ENCODE assay signal across 17 cellular contexts in genomic region chr6:141467881-141468280, GRCh38.
DNase-seq lines count a peak whose midpoint lies in the region; FAIRE-seq lines count a peak whose summit lies in the region.
"Had no signal": no experiment of that assay in that cellular context is flagged by ENCODE, and none has a peak within 500 bp of the region (broad histone marks: within the 10 kb centered on the region; RNA-seq: fewer than 3 reads in every experiment).

No MANE protein-coding gene starts in this region.

- DNase-seq in Daoy (ENCODE audit: low read depth) (peak; percentile 35), HT-29 (ENCODE audit: low spot score) (peak; percentile 11), amniotic epithelial cell (ENCODE audit: low read depth) (peak; percentile 81), islet precursor cell (peak; percentile 70), MV-4-11 (lab: John Stamatoyannopoulos, UW) (no peak), frontal cortex (ENCODE audit: low spot score in 2 of 2) (no peak), mesenteric fat pad (ENCODE audit: low spot score) (no peak), NCI-H1694 treated with DMSO at 0.1 percent for 48 hours (lab: John Stamatoyannopoulos, UW) (no peak)
- DNase-seq: activated CD4-positive, alpha-beta T cell treated with anti-CD3 and anti-CD28 coated beads, Interleukin-2, amount 10 ng/mL, durations not matched to agents 7 days and 5 days; activated naive CD4-positive, alpha-beta T cell treated with anti-CD3 and anti-CD28 coated beads for 36 hours; AML-193; COR-L47; left colon; NCI-H1417 treated with DMSO at 0.1 percent for 48 hours; NCI-H446; stimulated activated CD4-positive, alpha-beta T cell treated with anti-CD3 and anti-CD28 coated beads, Interleukin-4, amount 100 ng/mL, for 24 hours; stimulated activated CD8-positive, alpha-beta memory T cell treated with anti-CD3 and anti-CD28 coated beads, Interleukin-4, amount 100 ng/mL, for 48 hours had no signal

- FAIRE-seq in frontal cortex (lab: Jason Lieb, UNC): no peak

Comparison
In these comparisons a context has a peak if more than half of its experiments do, and no peak if none do; other contexts are left out.
1. DNase-seq: peak in Daoy (single experiment), HT-29 (single experiment), amniotic epithelial cell (single experiment) and islet precursor cell (single experiment); none in MV-4-11 (single experiment), frontal cortex (0 of 2), mesenteric fat pad (single experiment) and NCI-H1694 treated with DMSO at 0.1 percent for 48 hours (single experiment).